In genomic region chr10:104123397-104123796, GRCh38 we compare ENCODE assay signal across 9 cellular contexts. TPM values are rescaled to one million over a fixed set of nuclear protein-coding genes. Genes with fewer than 3 reads are reported as not detected.
DNase-seq lines count a peak whose midpoint lies in the region; ATAC-seq, FAIRE-seq and TF ChIP-seq lines count a peak whose summit lies in the region.
"Had no signal": no experiment of that assay in that cellular context is flagged by ENCODE, and none has a peak within 500 bp of the region (broad histone marks: within the 10 kb centered on the region; RNA-seq: fewer than 3 reads in every experiment).

No MANE protein-coding gene starts in this region.

- TF ChIP-seq CTCF in WTC11 (IDR thresholded peaks at IDR 0.05), result no peak
- no peak for TF ChIP-seq CTCF in kidney (IDR thresholded peaks at IDR 0.05; ENCODE audit: borderline replicate concordance, extremely low read depth, insufficient read depth)
- TF ChIP-seq CTCF in thyroid gland (IDR thresholded peaks at IDR 0.05), result peak in 3 of 6 experiments; percentile 27 to 30 (median 28)

- H3K36me3 Mint-ChIP-seq in WTC11, result peaks cover 6% of the 10 kb centered on the region

- ATAC-seq in WTC11 (no peak), HG02763 (IDR thresholded peaks at IDR 0.05; ENCODE audit: unreplicated experiment) (no peak)

- H3K27ac ChIP-seq in kidney (ENCODE audit: low read depth in 2 of 2, low read length in 2 of 2) (no peak overlapping the region), thyroid gland (no peak overlapping the region)

- DNase-seq in Ammon's horn (ENCODE audit: low spot score) (peak; percentile 29), GM18507 (ENCODE audit: extremely low spot score, insufficient read length, low read depth) (no peak), WTC11 (ENCODE audit: low spot score) (no peak), kidney (no peak), SHP77 (lab: John Stamatoyannopoulos, UW) (no peak), thyroid gland (no peak)
- DNase-seq in activated CD4-positive, CD25-positive, alpha-beta regulatory T cell treated with anti-CD3 and anti-CD28 coated beads, Interleukin-2, amount 50 U/mL, for 72 hours, result no peak

- intact Hi-C loops in kidney (cut with DNase I) (no loop called here), thyroid gland (cut with DNase I) (no loop called here)

- H3K9me3 Mint-ChIP-seq in WTC11, result no peaks in the 10 kb centered on the region

- CTCF ChIA-PET in WTC11 (lab: Charles Lee), result interaction anchor here (0.8 to 3.7 kb wide), 6 partner anchors 16 to 235 kb away, joined by 3 to 20 read pairs (median 9); partner anchors contain the start of gene GSTO1

- H3K9ac ChIP-seq in kidney (ENCODE audit: low read length in 2 of 2), result no peak overlapping the region

- no peak for TF ChIP-seq POLR2A in thyroid gland (IDR thresholded peaks at IDR 0.05)

- 74 to 81% methylated on average over 1 of the region's 1 CpG for WGBS in thyroid gland, 2 donors

- H3K4me1 ChIP-seq in kidney (ENCODE audit: control insufficient read depth in 1 of 2, insufficient read depth in 1 of 2, low read depth in 1 of 2, low read length in 2 of 2), result peaks cover 2 to 10% of the 10 kb centered on the region in 2 donors
- peaks cover 5 to 35% of the 10 kb centered on the region in 2 donors for H3K4me1 ChIP-seq in thyroid gland

- H3K27me3 ChIP-seq in thyroid gland, result no peaks in the 10 kb centered on the region

- no peaks in the 10 kb centered on the region for H3K9me3 ChIP-seq in kidney (ENCODE audit: control insufficient read depth in 1 of 2, low read length in 2 of 2)
- no peaks in the 10 kb centered on the region for H3K9me3 ChIP-seq in thyroid gland

- no peaks in the 10 kb centered on the region; the same call in 1 of the 2 replicates for H3K27me3 Mint-ChIP-seq in WTC11 (ENCODE audit: low read depth)

- POLR2A ChIA-PET in WTC11 (lab: Charles Lee), result interaction anchor here (0.8 to 2.2 kb wide), 2 partner anchors 17 to 131 kb away, joined by 3 to 6 read pairs; partner anchors contain the start of gene GSTO1

- H3K36me3 ChIP-seq in kidney (ENCODE audit: control insufficient read depth in 1 of 2, insufficient read depth in 2 of 2, low read length in 2 of 2) (no peaks in the 10 kb centered on the region), thyroid gland (no peaks in the 10 kb centered on the region)

- peak overlapping the region; percentile 92 for H3K4me3 Mint-ChIP-seq in WTC11

- FAIRE-seq in GM18507 (lab: Jason Lieb, UNC), result peak; percentile 70
- peak; percentile 54 for FAIRE-seq in kidney (lab: Jason Lieb, UNC)
- FAIRE-seq: endometrium had no signal

- H3K4me3 ChIP-seq in kidney (ENCODE audit: low read length in 2 of 2) (no peak overlapping the region), thyroid gland (replicated peaks in 1 of 3) (no peak overlapping the region)

- peaks cover 36% of the 10 kb centered on the region for H3K4me1 Mint-ChIP-seq in WTC11

- H3K27ac Mint-ChIP-seq in WTC11, result peak overlapping the region; percentile 79

TF ChIP-seq in WTC11, 78 proteins besides CTCF, POLR2A, EP300 and RAD21:
- TF ChIP-seq TEAD1 (CRISPR knock-in tag; IDR thresholded peaks at IDR 0.05) (no peak), NFE2L1 (CRISPR knock-in tag; IDR thresholded peaks at IDR 0.05) (no peak), CREB1 (CRISPR knock-in tag; IDR thresholded peaks at IDR 0.05) (no peak), NFATC4 (CRISPR knock-in tag; IDR thresholded peaks at IDR 0.05) (no peak), NFYB (CRISPR knock-in tag; conservative IDR thresholded peaks at IDR 0.05; ENCODE audit: low read depth) (no peak), ZNF219 (CRISPR knock-in tag; IDR thresholded peaks at IDR 0.05; ENCODE audit: borderline replicate concordance) (no peak), CBFB (CRISPR knock-in tag; IDR thresholded peaks at IDR 0.05; ENCODE audit: low read depth) (no peak), PREB (CRISPR knock-in tag; IDR thresholded peaks at IDR 0.05; ENCODE audit: borderline replicate concordance) (no peak)
- TF ChIP-seq, protein P1, sequence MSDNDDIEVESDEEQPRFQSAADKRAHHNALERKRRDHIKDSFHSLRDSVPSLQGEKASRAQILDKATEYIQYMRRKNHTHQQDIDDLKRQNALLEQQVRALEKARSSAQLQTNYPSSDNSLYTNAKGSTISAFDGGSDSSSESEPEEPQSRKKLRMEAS (CRISPR knock-in tag; IDR thresholded peaks at IDR 0.05), result no peak
TF ChIP-seq in WTC11: peak in this region for 0.

RNA-seq across cellular contexts. Expression of gene SFR1, which starts 1.4 kb away (rescaled TPM):
- total RNA-seq in WTC11 (2021), result 9.2 to 11.6 TPM (median 9.9 TPM) in 3 replicates
- 9.3 TPM for total RNA-seq in kidney
- 7.3 TPM for polyA plus RNA-seq in kidney (ENCODE audit: insufficient read depth, low read depth, low replicate concordance)
- total RNA-seq in thyroid gland, result 10 to 100 TPM in 1 of 4 donors, 1 to 10 TPM in 3; 4.5 to 12.1 (median 5.1) TPM

RNA-seq across cellular contexts. Expression of gene COL17A1, which starts 37.7 kb away (rescaled TPM):
- total RNA-seq in WTC11 (2021), result 0.60 to 1.5 TPM (median 1.1 TPM) in 3 replicates
- 10.8 TPM for total RNA-seq in kidney
- 0.58 TPM for polyA plus RNA-seq in kidney (ENCODE audit: insufficient read depth, low read depth, low replicate concordance)
- 10 to 100 TPM in 1 of 4 donors, 1 to 10 TPM in 2, under 1 TPM in 1; 0.49 to 10.2 (median 2.3) TPM for total RNA-seq in thyroid gland
